Comparison of ENCODE assay signal across 1 cellular context in the genomic region with DNA sequence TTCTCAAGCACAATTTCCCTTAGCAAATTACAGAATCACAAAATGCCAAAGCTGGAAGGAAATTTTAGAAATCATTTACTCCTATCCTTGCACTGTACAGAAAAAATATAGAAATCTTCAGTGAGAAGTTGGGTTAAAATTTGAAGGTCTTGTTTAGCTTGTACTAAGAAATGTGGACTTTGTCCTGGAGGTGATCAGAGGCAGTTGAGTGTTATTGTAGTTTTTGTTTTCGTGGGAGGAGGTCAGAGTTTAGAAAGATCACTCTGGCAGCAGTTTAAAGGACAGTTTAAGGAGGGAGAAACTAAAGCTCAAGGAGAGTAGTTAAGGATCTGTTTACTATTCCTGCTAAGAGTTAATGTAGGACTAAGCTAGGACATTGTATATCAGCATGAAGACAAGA.
TF ChIP-seq lines count a peak whose summit lies in the region.

No MANE protein-coding gene starts in this region.

TF ChIP-seq in A549, 52 proteins besides CTCF, POLR2A, EP300 and RAD21 (continued from another document):
- TF ChIP-seq, protein P1, sequence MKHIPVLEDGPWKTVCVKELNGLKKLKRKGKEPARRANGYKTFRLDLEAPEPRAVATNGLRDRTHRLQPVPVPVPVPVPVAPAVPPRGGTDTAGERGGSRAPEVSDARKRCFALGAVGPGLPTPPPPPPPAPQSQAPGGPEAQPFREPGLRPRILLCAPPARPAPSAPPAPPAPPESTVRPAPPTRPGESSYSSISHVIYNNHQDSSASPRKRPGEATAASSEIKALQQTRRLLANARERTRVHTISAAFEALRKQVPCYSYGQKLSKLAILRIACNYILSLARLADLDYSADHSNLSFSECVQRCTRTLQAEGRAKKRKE (CRISPR knock-in tag; IDR thresholded peaks at IDR 0.05; ENCODE audit: low read depth), result no peak
- TF ChIP-seq HOXB5 (CRISPR knock-in tag; IDR thresholded peaks at IDR 0.05) (no peak), TFCP2L1 (CRISPR knock-in tag; IDR thresholded peaks at IDR 0.05) (no peak), EHF (CRISPR knock-in tag; IDR thresholded peaks at IDR 0.05) (no peak), TP53 (CRISPR knock-in tag; IDR thresholded peaks at IDR 0.05) (no peak), FOSB (CRISPR knock-in tag; IDR thresholded peaks at IDR 0.05) (no peak), JUN (IDR thresholded peaks at IDR 0.05) (no peak), HOXB13 (CRISPR knock-in tag; IDR thresholded peaks at IDR 0.05; ENCODE audit: low read depth) (no peak), FOSL2 (IDR thresholded peaks at IDR 0.05) (no peak), FOSL2 (CRISPR knock-in tag; IDR thresholded peaks at IDR 0.05) (no peak), KDM1A (IDR thresholded peaks at IDR 0.05; ENCODE audit: low read depth) (no peak), NR3C1 (IDR thresholded peaks at IDR 0.05) (no peak)
